Comparison of ENCODE assay signal across 21 cellular contexts in genomic region chr6:130981409-130981808, GRCh38.
DNase-seq lines count a peak whose midpoint lies in the region; ATAC-seq, FAIRE-seq and TF ChIP-seq lines count a peak whose summit lies in the region.
"Had no signal": no experiment of that assay in that cellular context is flagged by ENCODE, and none has a peak within 500 bp of the region (broad histone marks: within the 10 kb centered on the region; RNA-seq: fewer than 3 reads in every experiment).

No MANE protein-coding gene starts in this region.

- peaks cover 44% of the 10 kb centered on the region for H3K79me2 ChIP-seq in osteoblast (ENCODE audit: insufficient read depth, low read length)

- no peak for FAIRE-seq in GM12891 (lab: Jason Lieb, UNC)
- FAIRE-seq: endothelial cell of umbilical vein had no signal

- H3K27ac ChIP-seq in osteoblast (ENCODE audit: low read depth, low read length): no peak overlapping the region

- no peaks in the 10 kb centered on the region for H3K27me3 Mint-ChIP-seq in mesothelial cell of epicardium (ENCODE audit: low read depth)
- H3K27me3 Mint-ChIP-seq: activated naive CD8-positive, alpha-beta T cell treated with anti-CD3 and anti-CD28 coated beads, Interleukin-2, amount 10 ng/mL, durations not matched to agents 7 days and 5 days had no signal

- TF ChIP-seq POLR2A in GM12891 (IDR thresholded peaks at IDR 0.05; ENCODE audit: low read depth, low read length): no peak

- no peaks in the 10 kb centered on the region for H3K4me1 ChIP-seq in osteoblast (ENCODE audit: insufficient read depth, low read length)

- H3K9me3 Mint-ChIP-seq in mesothelial cell of epicardium: peaks cover 12% of the 10 kb centered on the region
- H3K9me3 Mint-ChIP-seq: natural killer cell had no signal

- H3K36me3 Mint-ChIP-seq in mesothelial cell of epicardium: peaks cover 8% of the 10 kb centered on the region
- H3K36me3 Mint-ChIP-seq: natural killer cell had no signal

- no peak for ATAC-seq in HG02623 (IDR thresholded peaks at IDR 0.05; ENCODE audit: unreplicated experiment)
- ATAC-seq: left lobe of liver, natural killer cell had no signal

- peaks cover 7% of the 10 kb centered on the region for H3K4me1 Mint-ChIP-seq in mesothelial cell of epicardium
- H3K4me1 Mint-ChIP-seq: natural killer cell had no signal

- H4K20me1 ChIP-seq in osteoblast (ENCODE audit: insufficient read depth, low read length): no peaks in the 10 kb centered on the region

- no peak overlapping the region for H3K4me3 Mint-ChIP-seq in mesothelial cell of epicardium
- H3K4me3 Mint-ChIP-seq: activated naive CD8-positive, alpha-beta T cell treated with anti-CD3 and anti-CD28 coated beads, Interleukin-2, amount 10 ng/mL, durations not matched to agents 7 days and 5 days; natural killer cell had no signal

- H3K4me2 ChIP-seq in osteoblast (ENCODE audit: insufficient read depth, low read length): no peak overlapping the region

- H2AFZ ChIP-seq in osteoblast (ENCODE audit: low read length): no peak overlapping the region

- H3K9me3 ChIP-seq in osteoblast (ENCODE audit: low read depth, low read length): peaks cover 2% of the 10 kb centered on the region

- peak; percentile 73 for DNase-seq in AG10803 (ENCODE audit: low read depth)
- peak; percentile 69 for DNase-seq in LHCN-M2 (ENCODE audit: low read depth)
- DNase-seq in fibroblast of mammary gland (ENCODE audit: low read depth): peak; percentile 58
- DNase-seq in mesothelial cell of epicardium (ENCODE audit: low spot score in 2 of 2, unreplicated experiment in 2 of 2): no peak
- DNase-seq in NCI-H2029 (lab: John Stamatoyannopoulos, UW): no peak
- DNase-seq in GM12891 (ENCODE audit: insufficient read length, low spot score): no peak
- no peak for DNase-seq in osteoblast (ENCODE audit: insufficient read length, low spot score, missing footprints)
- DNase-seq: activated CD4-positive, alpha-beta T cell treated with anti-CD3 and anti-CD28 coated beads, Interleukin-2, amount 50 U/mL, for 1 hour; activated naive CD8-positive, alpha-beta T cell treated with anti-CD3 and anti-CD28 coated beads, Interleukin-2, amount 10 ng/mL, durations not matched to agents 7 days and 5 days; activated T-cell treated with anti-CD3 and anti-CD28 coated beads, Interleukin-2, amount 50 U/mL, for 48 hours; cerebellar nuclear complex; DMS153; H7; natural killer cell; NK-92 treated with Interleukin-12 subunit alpha and Interleukin-12 subunit beta, amount 100 ng/mL, for 24 hours; SIG-M5; stimulated activated CD4-positive, alpha-beta T cell treated with anti-CD3 and anti-CD28 coated beads, Interleukin-1b, Interleukin-23, amount 100 ng/mL, for 48 hours; T-helper 9 cell had no signal

- H3K4me3 ChIP-seq in AG10803 (ENCODE audit: low read length) (no peak overlapping the region), fibroblast of mammary gland (ENCODE audit: control insufficient read depth, low read depth, low read length) (no peak overlapping the region), osteoblast (ENCODE audit: insufficient read depth, low read length) (no peak overlapping the region)

- H3K27ac Mint-ChIP-seq in mesothelial cell of epicardium: peak overlapping the region; percentile 27
- H3K27ac Mint-ChIP-seq: activated naive CD8-positive, alpha-beta T cell treated with anti-CD3 and anti-CD28 coated beads, Interleukin-2, amount 10 ng/mL, durations not matched to agents 7 days and 5 days; natural killer cell had no signal

- H3K36me3 ChIP-seq in osteoblast (ENCODE audit: insufficient read depth, low read length): no peaks in the 10 kb centered on the region

- TF ChIP-seq CTCF in AG10803 (conservative IDR thresholded peaks at IDR 0.05; ENCODE audit: low read length): no peak
- TF ChIP-seq CTCF in fibroblast of mammary gland (conservative IDR thresholded peaks at IDR 0.05; ENCODE audit: control insufficient read depth, insufficient read depth, low read depth, low read length): no peak
- no peak for TF ChIP-seq CTCF in mesothelial cell of epicardium (IDR thresholded peaks at IDR 0.05; ENCODE audit: unreplicated experiment)
- TF ChIP-seq CTCF in osteoblast (IDR thresholded peaks at IDR 0.05; ENCODE audit: extremely low read depth, low read depth, low read length): no peak

- H3K27me3 ChIP-seq in osteoblast (ENCODE audit: insufficient read depth, low read length): no peaks in the 10 kb centered on the region

TF ChIP-seq in GM12891, 5 proteins besides CTCF, POLR2A, EP300 and RAD21:
- no peak for TF ChIP-seq TAF1 (IDR thresholded peaks at IDR 0.05; ENCODE audit: low read depth, low read length)
- no peak for TF ChIP-seq SPI1 (IDR thresholded peaks at IDR 0.05; ENCODE audit: low read depth, low read length)
- TF ChIP-seq PAX5 (IDR thresholded peaks at IDR 0.05; ENCODE audit: insufficient read depth, low read length, severe bottlenecking): no peak
- TF ChIP-seq POU2F2 (IDR thresholded peaks at IDR 0.05; ENCODE audit: low read depth, low read length): no peak

Comparison
In these comparisons a context has a peak if more than half of its experiments do, and no peak if none do; other contexts are left out.
1. DNase-seq: peak in AG10803 (single experiment), LHCN-M2 (single experiment) and fibroblast of mammary gland (single experiment); none in mesothelial cell of epicardium (0 of 2), NCI-H2029 (single experiment), GM12891 (single experiment) and osteoblast (single experiment).